Comparison of ENCODE assay signal across 8 cellular contexts in genomic region chr14:35332517-35333346, GRCh38. TPM values are rescaled to one million over a fixed set of nuclear protein-coding genes. Genes with fewer than 3 reads are reported as not detected.
A peak's percentile ranks its signal among the peaks of the same experiment; 100 is the strongest.
DNase-seq lines count a peak whose midpoint lies in the region; ATAC-seq and TF ChIP-seq lines count a peak whose summit lies in the region.

No MANE protein-coding gene starts in this region.

- H3K27me3 ChIP-seq in GM23338 (ENCODE audit: insufficient read depth) (no peaks in the 10 kb centered on the region), BE2C (no peaks in the 10 kb centered on the region)

- peak overlapping the region; percentile 60; the same call in 1 of the 2 replicates for H3K27ac Mint-ChIP-seq in GM23338
- peak overlapping the region; percentile 93 to 97 for H3K27ac Mint-ChIP-seq in effector memory CD8-positive, alpha-beta T cell
- H3K27ac Mint-ChIP-seq in progenitor cell of endocrine pancreas, result peak overlapping the region; percentile 94

- H2AFZ ChIP-seq in GM23338, result peak overlapping the region; percentile 75

- H3K9me2 ChIP-seq in GM23338 (ENCODE audit: insufficient read depth), result no peaks in the 10 kb centered on the region

- H3K79me2 ChIP-seq in GM23338 (replicated peaks; ENCODE audit: insufficient read depth), result no peaks in the 10 kb centered on the region

- peak; percentile 29 for DNase-seq in A172 (ENCODE audit: low spot score)
- peak; percentile 19 for DNase-seq in GM23338 (ENCODE audit: low spot score)
- peak in 3 of 5 experiments; percentile 13 to 88 (median 34) for DNase-seq in T-helper 2 cell
- peak in 1 of 3 experiments; percentile 12 for DNase-seq in effector memory CD8-positive, alpha-beta T cell
- DNase-seq in progenitor cell of endocrine pancreas (ENCODE audit: low spot score, unreplicated experiment), result no peak
- no peak for DNase-seq in BE2C
- DNase-seq in NCI-H2081 (lab: John Stamatoyannopoulos, UW), result no peak

- H3K9me3 ChIP-seq in BE2C, result no peaks in the 10 kb centered on the region

- peaks cover 9% of the 10 kb centered on the region for H3K27me3 Mint-ChIP-seq in GM23338 (ENCODE audit: insufficient read depth, low read depth, poor library complexity)
- no peaks in the 10 kb centered on the region for H3K27me3 Mint-ChIP-seq in effector memory CD8-positive, alpha-beta T cell
- no peaks in the 10 kb centered on the region for H3K27me3 Mint-ChIP-seq in progenitor cell of endocrine pancreas

- H3K9me3 Mint-ChIP-seq in GM23338 (no peaks in the 10 kb centered on the region), progenitor cell of endocrine pancreas (ENCODE audit: low read depth) (no peaks in the 10 kb centered on the region)
- H3K9me3 Mint-ChIP-seq in effector memory CD8-positive, alpha-beta T cell, result no peaks in the 10 kb centered on the region

- H3K4me2 ChIP-seq in GM23338, result peak overlapping the region; percentile 51; the same call in 1 of the 2 replicates

- H3K4me1 ChIP-seq in GM23338 (ENCODE audit: insufficient read depth), result peaks cover 39% of the 10 kb centered on the region
- peaks cover 17% of the 10 kb centered on the region for H3K4me1 ChIP-seq in BE2C

- ATAC-seq in GM23338 (peak; percentile 6; the same call in 2 of the 3 replicates), HG03520 (IDR thresholded peaks at IDR 0.05; ENCODE audit: unreplicated experiment) (no peak)
- ATAC-seq in effector memory CD8-positive, alpha-beta T cell (replicated peaks), result peak; percentile 31

- H4K20me1 ChIP-seq in GM23338 (replicated peaks; ENCODE audit: insufficient read depth), result no peaks in the 10 kb centered on the region

- TF ChIP-seq CTCF in GM23338 (conservative IDR thresholded peaks at IDR 0.05; ENCODE audit: low read depth in 2 of 2) (no peak), progenitor cell of endocrine pancreas (IDR thresholded peaks at IDR 0.05; ENCODE audit: unreplicated experiment) (no peak), BE2C (IDR thresholded peaks at IDR 0.05; ENCODE audit: low read depth, low read length) (no peak)

- H3K4me1 Mint-ChIP-seq in GM23338, result peaks cover 41% of the 10 kb centered on the region
- peaks cover 18 to 30% of the 10 kb centered on the region in 2 donors for H3K4me1 Mint-ChIP-seq in effector memory CD8-positive, alpha-beta T cell (ENCODE audit: low read depth in 2 of 2)
- peaks cover 31% of the 10 kb centered on the region for H3K4me1 Mint-ChIP-seq in progenitor cell of endocrine pancreas (ENCODE audit: low read depth)

- H3K36me3 ChIP-seq in GM23338 (ENCODE audit: insufficient read depth), result no peaks in the 10 kb centered on the region
- H3K36me3 ChIP-seq in BE2C, result no peaks in the 10 kb centered on the region

- 0 out of 2 replicates have a peak overlapping the region, but pooled peaks have one; percentile 84 for H3K27ac ChIP-seq in GM23338 (ENCODE audit: low read depth)

- no peaks in the 10 kb centered on the region; the same call in none of the 2 replicates for H3F3A ChIP-seq in GM23338 (replicated peaks; ENCODE audit: low read depth)

- H3K4me3 Mint-ChIP-seq in GM23338 (no peak overlapping the region), progenitor cell of endocrine pancreas (ENCODE audit: low read depth) (peak overlapping the region; percentile 11)
- H3K4me3 Mint-ChIP-seq in effector memory CD8-positive, alpha-beta T cell, result peak overlapping the region; percentile 59 to 74

- no peaks in the 10 kb centered on the region for H3K36me3 Mint-ChIP-seq in GM23338 (ENCODE audit: low read depth)
- peaks cover 3% of the 10 kb centered on the region for H3K36me3 Mint-ChIP-seq in effector memory CD8-positive, alpha-beta T cell (ENCODE audit: insufficient read depth)
- no peaks in the 10 kb centered on the region for H3K36me3 Mint-ChIP-seq in progenitor cell of endocrine pancreas (ENCODE audit: insufficient read depth)

- no peak overlapping the region for H3K4me3 ChIP-seq in GM23338
- no peak overlapping the region for H3K4me3 ChIP-seq in BE2C (ENCODE audit: low read depth, low read length)

TF ChIP-seq in GM23338, 12 proteins besides CTCF, POLR2A, EP300 and RAD21:
- TF ChIP-seq JUNB (IDR thresholded peaks at IDR 0.05; ENCODE audit: unreplicated experiment) (no peak), STAT1 (IDR thresholded peaks at IDR 0.05; ENCODE audit: unreplicated experiment) (no peak), CREB1 (CRISPR knock-in tag; IDR thresholded peaks at IDR 0.05; ENCODE audit: low read depth) (no peak), EZH2phosphoT487 (IDR thresholded peaks at IDR 0.05; ENCODE audit: unreplicated experiment) (no peak), REST (IDR thresholded peaks at IDR 0.05; ENCODE audit: unreplicated experiment) (no peak), ETS1 (IDR thresholded peaks at IDR 0.05) (no peak), NANOG (IDR thresholded peaks at IDR 0.05; ENCODE audit: borderline replicate concordance) (no peak), EZH2 (IDR thresholded peaks at IDR 0.05; ENCODE audit: low read depth, unreplicated experiment) (no peak)

RNA-seq across cellular contexts. Expression of gene PSMA6, which starts 40.5 kb away (rescaled TPM):
- 309 and 344 TPM in 2 replicates for total RNA-seq in A172 (2014; rRNA removed; shearing (Covaris generic))
- total RNA-seq in GM23338 (2014; rRNA removed; shearing (Covaris generic)), result 216 and 223 TPM in 2 replicates
- 296 and 300 TPM in 2 replicates for polyA plus RNA-seq in GM23338 (2016; fragmentation: Nextera tagmentation; extraction: Ambion mirVana)
- 175 and 177 TPM in 2 replicates for total RNA-seq in progenitor cell of endocrine pancreas
- 217 TPM for polyA plus RNA-seq in BE2C (2012; ENCODE audit: insufficient read depth, insufficient read length, low read depth)

Comparison
In these comparisons a context has a peak if more than half of its experiments do, and no peak if none do; other contexts are left out.
1. DNase-seq: peak in A172 (single experiment), GM23338 (single experiment) and T-helper 2 cell (3 of 5); none in progenitor cell of endocrine pancreas (single experiment), BE2C (single experiment) and NCI-H2081 (0 of 2).
2. Peak in every context shown above with its lines, with median percentiles within 50 percentile points of each other: H3K27ac Mint-ChIP-seq.